In the genomic region with DNA sequence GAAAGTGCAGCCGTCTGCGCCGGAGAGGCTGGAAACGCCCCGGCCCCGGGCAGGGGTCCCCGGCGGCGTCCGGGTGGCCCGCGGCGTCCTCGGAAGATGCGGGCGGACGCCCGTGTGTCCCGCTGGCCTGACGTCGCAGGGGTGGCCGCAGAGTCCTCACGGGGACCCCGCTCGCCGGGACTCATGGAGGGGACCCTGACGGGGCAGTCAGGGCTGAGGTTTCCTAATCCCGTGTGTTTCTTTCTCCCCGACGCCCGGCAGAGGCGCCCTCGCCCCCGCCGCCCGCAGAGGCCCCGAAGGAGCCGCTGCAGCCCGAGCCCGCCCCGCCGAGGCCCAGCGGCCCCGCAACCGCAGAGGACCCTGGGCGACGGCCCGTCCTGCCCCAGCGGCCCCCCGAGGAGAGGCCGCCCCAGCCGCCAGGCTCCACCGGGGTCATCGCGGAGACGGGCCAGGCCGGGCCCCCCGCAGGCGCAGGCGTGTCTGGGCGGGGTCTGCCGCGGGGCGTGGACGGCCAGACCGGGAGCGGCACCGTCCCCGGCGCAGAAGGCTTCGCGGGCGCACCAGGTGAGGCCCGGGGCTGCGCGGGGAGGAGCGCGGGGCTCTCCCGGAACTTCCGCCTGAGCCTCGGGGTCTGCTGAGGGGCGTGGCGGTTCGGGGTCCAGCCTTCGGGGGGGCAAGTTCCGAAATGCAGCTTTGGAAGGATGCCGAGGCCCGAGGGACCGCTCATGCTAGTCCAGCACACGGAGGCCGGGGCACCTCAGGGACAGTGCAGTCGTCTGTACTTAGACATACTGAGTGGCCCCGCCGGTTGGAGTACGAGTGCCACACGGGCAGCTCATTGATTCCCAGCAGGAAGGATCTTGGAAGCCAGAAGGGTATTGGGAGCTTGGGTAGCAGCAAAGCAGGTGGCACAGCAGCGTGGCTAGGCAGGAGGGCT, we compare ENCODE assay signal across 8 cellular contexts. TPM values are rescaled to one million over a fixed set of nuclear protein-coding genes. Genes with fewer than 3 reads are reported as not detected.
DNase-seq lines count a peak whose midpoint lies in the region; ATAC-seq and TF ChIP-seq lines count a peak whose summit lies in the region.

No MANE protein-coding gene starts in this region.

- H3K27me3 Mint-ChIP-seq in activated CD8-positive, alpha-beta T cell treated with anti-CD3 and anti-CD28 coated beads, Interleukin-2, amount 10 ng/mL, durations not matched to agents 7 days and 5 days (ENCODE audit: low read depth): no peaks in the 10 kb centered on the region
- peaks cover 19% of the 10 kb centered on the region for H3K27me3 Mint-ChIP-seq in nephron progenitor cell (ENCODE audit: low read depth, poor library complexity)

- CTCF ChIA-PET in activated CD8-positive, alpha-beta T cell treated with anti-CD3 and anti-CD28 coated beads, Interleukin-2, amount 10 ng/mL, durations not matched to agents 7 days and 5 days (lab: Charles Lee): interaction anchor here (1.0 to 2.5 kb wide), 6 partner anchors 9 to 339 kb away, joined by 3 to 7 read pairs (median 4); no protein-coding TSS in a partner anchor

- no peak for TF ChIP-seq CTCF in nephron progenitor cell (IDR thresholded peaks at IDR 0.05)

- POLR2A ChIA-PET in activated CD8-positive, alpha-beta T cell treated with anti-CD3 and anti-CD28 coated beads, Interleukin-2, amount 10 ng/mL, durations not matched to agents 7 days and 5 days (lab: Charles Lee): interaction anchor here (0.6 to 1.2 kb wide), 3 partner anchors 23 to 115 kb away, joined by 3 read pairs; no protein-coding TSS in a partner anchor

- no peaks in the 10 kb centered on the region for H3K9me3 Mint-ChIP-seq in activated CD8-positive, alpha-beta T cell treated with anti-CD3 and anti-CD28 coated beads, Interleukin-2, amount 10 ng/mL, durations not matched to agents 7 days and 5 days (ENCODE audit: insufficient read depth)
- H3K9me3 Mint-ChIP-seq in nephron progenitor cell: no peaks in the 10 kb centered on the region

- peak; percentile 77 for DNase-seq in GM03348 (ENCODE audit: low spot score)
- peak; percentile 35 to 40 for DNase-seq in Kasumi-1 (lab: John Stamatoyannopoulos, UW)
- peak; percentile 53 for DNase-seq in activated CD8-positive, alpha-beta T cell treated with anti-CD3 and anti-CD28 coated beads, Interleukin-2, amount 10 ng/mL, durations not matched to agents 7 days and 5 days
- peak; percentile 58 for DNase-seq in nephron progenitor cell
- no peak for DNase-seq in DMS153 treated with DMSO at 0.1 percent for 48 hours (lab: John Stamatoyannopoulos, UW; ENCODE audit: unreplicated experiment)

- H3K27ac ChIP-seq in urinary bladder (ENCODE audit: low read depth): no peak overlapping the region

- H3K36me3 ChIP-seq in urinary bladder (ENCODE audit: insufficient read depth): peaks cover 1% of the 10 kb centered on the region

- 2% methylated on average over 97 of the region's 97 CpGs for WGBS in urinary bladder

- no peaks in the 10 kb centered on the region for H3K4me1 ChIP-seq in urinary bladder (ENCODE audit: insufficient read depth)

- peak overlapping the region; percentile 60 for H3K4me3 ChIP-seq in urinary bladder (ENCODE audit: low read depth, low read length)

- peak; percentile 49 for ATAC-seq in GM21526 (IDR thresholded peaks at IDR 0.05; ENCODE audit: low FRiP score, unreplicated experiment)
- ATAC-seq in activated CD8-positive, alpha-beta T cell treated with anti-CD3 and anti-CD28 coated beads, Interleukin-2, amount 10 ng/mL, durations not matched to agents 7 days and 5 days: peak; percentile 80
- peak; percentile 54 for ATAC-seq in esophagus mucosa

- H3K27ac Mint-ChIP-seq in activated CD8-positive, alpha-beta T cell treated with anti-CD3 and anti-CD28 coated beads, Interleukin-2, amount 10 ng/mL, durations not matched to agents 7 days and 5 days: peak overlapping the region; percentile 88
- no peak overlapping the region for H3K27ac Mint-ChIP-seq in nephron progenitor cell

- peak overlapping the region; percentile 87 for H3K4me3 Mint-ChIP-seq in activated CD8-positive, alpha-beta T cell treated with anti-CD3 and anti-CD28 coated beads, Interleukin-2, amount 10 ng/mL, durations not matched to agents 7 days and 5 days
- H3K4me3 Mint-ChIP-seq in nephron progenitor cell: peak overlapping the region; percentile 79

- H3K36me3 Mint-ChIP-seq in activated CD8-positive, alpha-beta T cell treated with anti-CD3 and anti-CD28 coated beads, Interleukin-2, amount 10 ng/mL, durations not matched to agents 7 days and 5 days (ENCODE audit: low read depth): peaks cover 31% of the 10 kb centered on the region
- peaks cover 22% of the 10 kb centered on the region for H3K36me3 Mint-ChIP-seq in nephron progenitor cell (ENCODE audit: low read depth)

- H3K4me1 Mint-ChIP-seq in activated CD8-positive, alpha-beta T cell treated with anti-CD3 and anti-CD28 coated beads, Interleukin-2, amount 10 ng/mL, durations not matched to agents 7 days and 5 days (ENCODE audit: low read depth): peaks cover 31% of the 10 kb centered on the region
- peaks cover 14% of the 10 kb centered on the region for H3K4me1 Mint-ChIP-seq in nephron progenitor cell

RNA-seq across cellular contexts. Expression of a gene that starts 60.0 kb away (rescaled TPM):
- total RNA-seq in activated CD8-positive, alpha-beta T cell treated with anti-CD3 and anti-CD28 coated beads, Interleukin-2, amount 10 ng/mL, durations not matched to agents 7 days and 5 days: 10 to 100 TPM; 32.7 to 34.6 TPM
- 1.4 TPM for total RNA-seq in esophagus mucosa
- 17.0 TPM for total RNA-seq in urinary bladder
- 15.7 TPM for polyA plus RNA-seq in urinary bladder
